ENCODE assay signal across 12 cellular contexts in the genomic region with DNA sequence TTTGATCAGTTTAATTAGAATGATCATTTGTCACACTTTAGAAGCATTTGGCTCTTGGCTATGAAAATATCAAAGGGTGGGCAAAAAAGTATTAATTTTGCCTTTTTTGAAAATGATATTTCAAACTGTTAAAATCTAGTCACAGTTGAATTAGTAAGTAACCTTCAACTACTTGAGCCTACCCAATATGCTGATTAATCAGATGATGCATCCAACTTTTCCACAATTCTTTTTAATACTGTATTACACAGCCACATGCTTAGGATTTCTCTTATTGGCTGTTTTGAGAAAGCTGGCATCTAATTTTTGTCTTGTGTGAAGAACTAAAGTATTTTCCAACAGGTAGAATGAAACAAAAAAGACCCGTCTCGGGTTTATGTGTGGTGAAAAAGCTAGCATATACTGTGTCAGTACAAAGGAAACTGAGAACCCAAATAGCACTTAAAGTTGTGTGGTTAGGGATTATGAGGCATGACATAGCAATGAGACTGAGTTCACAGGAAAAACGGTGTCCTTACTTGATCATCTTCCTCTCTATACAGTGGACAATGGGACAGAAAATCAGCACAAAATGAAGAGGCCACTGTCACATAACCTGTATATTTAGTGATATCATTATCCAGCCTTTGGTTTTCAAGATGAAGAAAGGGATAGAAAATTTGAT. TPM values are rescaled to one million over a fixed set of nuclear protein-coding genes. Genes with fewer than 3 reads are reported as not detected.
DNase-seq lines count a peak whose midpoint lies in the region; ATAC-seq, FAIRE-seq and TF ChIP-seq lines count a peak whose summit lies in the region.
"Had no signal": no experiment of that assay in that cellular context is flagged by ENCODE, and none has a peak within 500 bp of the region (broad histone marks: within the 10 kb centered on the region; RNA-seq: fewer than 3 reads in every experiment).

No MANE protein-coding gene starts in this region.

- H3K4me1 Mint-ChIP-seq in HFFc6 (ENCODE audit: low read depth), result peaks cover 56% of the 10 kb centered on the region
- no peaks in the 10 kb centered on the region for H3K4me1 Mint-ChIP-seq in activated CD8-positive, alpha-beta memory T cell treated with anti-CD3 and anti-CD28 coated beads, Interleukin-2, amount 10 ng/mL, durations not matched to agents 7 days and 5 days
- no peaks in the 10 kb centered on the region for H3K4me1 Mint-ChIP-seq in stimulated activated memory B cell treated with anti-CD40 and anti-IgM and Interleukin-4, amounts not matched to agents 10 μg/mL and 1 μg/mL and 100 μg/mL, for 72 hours

- no peak for ATAC-seq in activated CD8-positive, alpha-beta memory T cell treated with anti-CD3 and anti-CD28 coated beads, Interleukin-2, amount 10 ng/mL, durations not matched to agents 7 days and 5 days
- ATAC-seq in stimulated activated memory B cell treated with anti-CD40 and anti-IgM and Interleukin-4, amounts not matched to agents 10 μg/mL and 1 μg/mL and 100 μg/mL, for 72 hours, result no peak
- ATAC-seq: body of pancreas had no signal

- no peaks in the 10 kb centered on the region for H3K9me3 Mint-ChIP-seq in HFFc6
- H3K9me3 Mint-ChIP-seq in activated CD8-positive, alpha-beta memory T cell treated with anti-CD3 and anti-CD28 coated beads, Interleukin-2, amount 10 ng/mL, durations not matched to agents 7 days and 5 days (ENCODE audit: low read depth), result no peaks in the 10 kb centered on the region
- no peaks in the 10 kb centered on the region for H3K9me3 Mint-ChIP-seq in stimulated activated memory B cell treated with anti-CD40 and anti-IgM and Interleukin-4, amounts not matched to agents 10 μg/mL and 1 μg/mL and 100 μg/mL, for 72 hours

- no peaks in the 10 kb centered on the region for H3K27me3 Mint-ChIP-seq in HFFc6 (ENCODE audit: insufficient read depth)
- H3K27me3 Mint-ChIP-seq in activated CD8-positive, alpha-beta memory T cell treated with anti-CD3 and anti-CD28 coated beads, Interleukin-2, amount 10 ng/mL, durations not matched to agents 7 days and 5 days, result peaks cover 45% of the 10 kb centered on the region
- peaks cover 48% of the 10 kb centered on the region for H3K27me3 Mint-ChIP-seq in stimulated activated memory B cell treated with anti-CD40 and anti-IgM and Interleukin-4, amounts not matched to agents 10 μg/mL and 1 μg/mL and 100 μg/mL, for 72 hours

- peak; percentile 66 for DNase-seq in ACHN
- peak; percentile 68 for DNase-seq in HFFc6
- DNase-seq in adipocyte (ENCODE audit: low read depth), result peak; percentile 37
- DNase-seq in kidney epithelial cell (ENCODE audit: low read depth), result peak; percentile 50
- no peak for DNase-seq in activated CD8-positive, alpha-beta memory T cell treated with anti-CD3 and anti-CD28 coated beads, Interleukin-2, amount 50 U/mL, for 48 hours
- no peak for DNase-seq in GM19239 (ENCODE audit: insufficient read length, low spot score)
- no peak for DNase-seq in activated CD8-positive, alpha-beta memory T cell treated with anti-CD3 and anti-CD28 coated beads, Interleukin-2, amount 10 ng/mL, durations not matched to agents 7 days and 5 days
- DNase-seq: body of pancreas, NCI-H1092 treated with DMSO at 0.1 percent for 48 hours, RPMI8226 had no signal

- no peak for FAIRE-seq in GM19239 (lab: Jason Lieb, UNC)

- in situ Hi-C loops in ACHN (cut with HindIII; ENCODE audit: low pct_ligation_motif_present, low pct_unique_long_range_greater_than_20kb, low sequenced_read_pairs), result no loop called here

- H3K4me3 ChIP-seq in adipocyte (ENCODE audit: low read length) (no peak overlapping the region), kidney epithelial cell (ENCODE audit: low read depth, low read length) (no peak overlapping the region)
- H3K4me3 ChIP-seq: body of pancreas, thoracic aorta had no signal

- H3K4me3 Mint-ChIP-seq in HFFc6, result peak overlapping the region; percentile 65
- no peak overlapping the region for H3K4me3 Mint-ChIP-seq in activated CD8-positive, alpha-beta memory T cell treated with anti-CD3 and anti-CD28 coated beads, Interleukin-2, amount 10 ng/mL, durations not matched to agents 7 days and 5 days
- H3K4me3 Mint-ChIP-seq in stimulated activated memory B cell treated with anti-CD40 and anti-IgM and Interleukin-4, amounts not matched to agents 10 μg/mL and 1 μg/mL and 100 μg/mL, for 72 hours, result no peak overlapping the region

- no peaks in the 10 kb centered on the region for H3K27me3 ChIP-seq in adipocyte (replicated peaks; ENCODE audit: control insufficient read depth, insufficient read depth, low read length)
- no peaks in the 10 kb centered on the region for H3K27me3 ChIP-seq in kidney epithelial cell (ENCODE audit: control insufficient read depth, insufficient read depth, low read length)
- H3K27me3 ChIP-seq: body of pancreas had no signal

- CTCF ChIA-PET in activated CD8-positive, alpha-beta memory T cell treated with anti-CD3 and anti-CD28 coated beads, Interleukin-2, amount 10 ng/mL, durations not matched to agents 7 days and 5 days (lab: Charles Lee), result no interaction called here

- H3K4me1 ChIP-seq in adipocyte (ENCODE audit: control insufficient read depth, insufficient read depth, low read length), result no peaks in the 10 kb centered on the region
- H3K4me1 ChIP-seq: body of pancreas had no signal

- H3K27ac Mint-ChIP-seq in HFFc6, result peak overlapping the region; percentile 88
- H3K27ac Mint-ChIP-seq in activated CD8-positive, alpha-beta memory T cell treated with anti-CD3 and anti-CD28 coated beads, Interleukin-2, amount 10 ng/mL, durations not matched to agents 7 days and 5 days, result no peak overlapping the region
- no peak overlapping the region for H3K27ac Mint-ChIP-seq in stimulated activated memory B cell treated with anti-CD40 and anti-IgM and Interleukin-4, amounts not matched to agents 10 μg/mL and 1 μg/mL and 100 μg/mL, for 72 hours

- H3K36me3 ChIP-seq in adipocyte (ENCODE audit: control insufficient read depth, insufficient read depth, low read length, severe bottlenecking), result no peaks in the 10 kb centered on the region
- H3K36me3 ChIP-seq in kidney epithelial cell (ENCODE audit: control insufficient read depth, insufficient read depth, low read length), result no peaks in the 10 kb centered on the region
- H3K36me3 ChIP-seq: thoracic aorta had no signal

- TF ChIP-seq CTCF in HFFc6 (IDR thresholded peaks at IDR 0.05) (no peak), kidney epithelial cell (IDR thresholded peaks at IDR 0.05; ENCODE audit: insufficient read depth, low read length, poor library complexity, severe bottlenecking) (no peak)

- no peak overlapping the region for H3K9ac ChIP-seq in adipocyte (ENCODE audit: low read length)

- H3K9me3 ChIP-seq in adipocyte (ENCODE audit: control insufficient read depth, low read length), result no peaks in the 10 kb centered on the region
- H3K9me3 ChIP-seq: body of pancreas, thoracic aorta had no signal

- peaks cover 4% of the 10 kb centered on the region; the same call in 1 of the 2 replicates for H3K36me3 Mint-ChIP-seq in HFFc6 (ENCODE audit: low read depth)
- no peaks in the 10 kb centered on the region for H3K36me3 Mint-ChIP-seq in activated CD8-positive, alpha-beta memory T cell treated with anti-CD3 and anti-CD28 coated beads, Interleukin-2, amount 10 ng/mL, durations not matched to agents 7 days and 5 days
- H3K36me3 Mint-ChIP-seq in stimulated activated memory B cell treated with anti-CD40 and anti-IgM and Interleukin-4, amounts not matched to agents 10 μg/mL and 1 μg/mL and 100 μg/mL, for 72 hours, result no peaks in the 10 kb centered on the region

RNA-seq across cellular contexts. Expression of a gene that starts 11.7 kb away (rescaled TPM):
- 1 to 10 TPM; 2.4 to 7.5 (median 3.3) TPM for total RNA-seq in HFFc6 (2021; fragmentation: NEBNext Ultra II Directional; extraction: Animal tissue kit (Norgen Biotek cat#: 25700))
- 3.6 and 3.8 TPM in 2 replicates for total RNA-seq in kidney epithelial cell
- total RNA-seq in activated CD8-positive, alpha-beta memory T cell treated with anti-CD3 and anti-CD28 coated beads, Interleukin-2, amount 10 ng/mL, durations not matched to agents 7 days and 5 days, result 1 to 10 TPM in 1 of 2 experiments, under 1 TPM in 1; 0.73 to 2.9 TPM

Comparison
In these comparisons a context has a peak if more than half of its experiments do, and no peak if none do; other contexts are left out.
1. DNase-seq: peak in ACHN (single experiment), HFFc6 (single experiment), adipocyte (single experiment) and kidney epithelial cell (single experiment); none in activated CD8-positive, alpha-beta memory T cell treated with anti-CD3 and anti-CD28 coated beads, Interleukin-2, amount 50 U/mL, for 48 hours (single experiment), GM19239 (single experiment) and activated CD8-positive, alpha-beta memory T cell treated with anti-CD3 and anti-CD28 coated beads, Interleukin-2, amount 10 ng/mL, durations not matched to agents 7 days and 5 days (single experiment).